ENCODE assay signal across 12 cellular contexts in genomic region chr5:116038817-116039216, GRCh38. TPM values are rescaled to one million over a fixed set of nuclear protein-coding genes. Genes with fewer than 3 reads are reported as not detected.
DNase-seq lines count a peak whose midpoint lies in the region; ATAC-seq lines count a peak whose summit lies in the region.
"Had no signal": no experiment of that assay in that cellular context is flagged by ENCODE, and none has a peak within 500 bp of the region (broad histone marks: within the 10 kb centered on the region; RNA-seq: fewer than 3 reads in every experiment).

No MANE protein-coding gene starts in this region.

- H3K9me3 Mint-ChIP-seq in IgD-negative memory B cell = no peaks in the 10 kb centered on the region
- H3K9me3 Mint-ChIP-seq in memory B cell = no peaks in the 10 kb centered on the region
- H3K9me3 Mint-ChIP-seq: activated naive CD4-positive, alpha-beta T cell treated with anti-CD3 and anti-CD28 coated beads, Interleukin-2, amount 50 U/mL, for 24 hours; H9; stimulated activated naive CD8-positive, alpha-beta T cell treated with anti-CD3 and anti-CD28 coated beads, Interleukin-15, Interleukin-2, amounts not matched to agents 100 ng/mL and 50 ng/mL, for 24 hours had no signal

- in situ Hi-C loops in G401 (cut with HindIII; ENCODE audit: low sequenced_read_pairs) = no loop called here

- H3K36me3 ChIP-seq in H7 (replicated peaks; ENCODE audit: control insufficient read depth, insufficient read depth, low read length) = no peaks in the 10 kb centered on the region

- H3K36me3 Mint-ChIP-seq in IgD-negative memory B cell (peaks cover 4% of the 10 kb centered on the region), memory B cell (no peaks in the 10 kb centered on the region)
- H3K36me3 Mint-ChIP-seq: activated naive CD4-positive, alpha-beta T cell treated with anti-CD3 and anti-CD28 coated beads, Interleukin-2, amount 50 U/mL, for 24 hours had no signal

- H3K27ac Mint-ChIP-seq in IgD-negative memory B cell (peak overlapping the region; percentile 18 to 88 (median 55)), memory B cell (peak overlapping the region; percentile 75)
- H3K27ac Mint-ChIP-seq: activated naive CD4-positive, alpha-beta T cell treated with anti-CD3 and anti-CD28 coated beads, Interleukin-2, amount 50 U/mL, for 24 hours; H9 had no signal

- no peak overlapping the region for H3K4me3 ChIP-seq in H7 (ENCODE audit: insufficient read depth, low read depth, low read length)

- DNase-seq in memory B cell (ENCODE audit: low spot score in 2 of 2) (peak; percentile 54 to 59), G401 (ENCODE audit: low spot score) (no peak), HCEC 1CT (no peak), H7 (no peak), NCI-H128 (lab: John Stamatoyannopoulos, UW; ENCODE audit: unreplicated experiment) (no peak)
- DNase-seq: H9 had no signal

- H3K27me3 Mint-ChIP-seq in IgD-negative memory B cell (peaks cover 1% of the 10 kb centered on the region), memory B cell (no peaks in the 10 kb centered on the region)

- ATAC-seq in GM18861 (IDR thresholded peaks at IDR 0.05; ENCODE audit: unreplicated experiment) (peak; percentile 86), GM21786 (IDR thresholded peaks at IDR 0.05; ENCODE audit: unreplicated experiment) (peak; percentile 73), memory B cell (ENCODE audit: low read depth) (peak; percentile 100)

- H3K4me1 Mint-ChIP-seq in IgD-negative memory B cell (peaks cover 42 to 46% (median 45%) of the 10 kb centered on the region in 3 donors), memory B cell (peaks cover 41% of the 10 kb centered on the region)
- H3K4me1 Mint-ChIP-seq: activated naive CD4-positive, alpha-beta T cell treated with anti-CD3 and anti-CD28 coated beads, Interleukin-2, amount 50 U/mL, for 24 hours had no signal

- H3K27me3 ChIP-seq in H7 (ENCODE audit: control insufficient read depth, insufficient read depth, low read length) = no peaks in the 10 kb centered on the region

- H3K4me3 Mint-ChIP-seq in IgD-negative memory B cell (peak overlapping the region in 2 of 4 donors; percentile 82 to 90), memory B cell (peak overlapping the region; percentile 57)
- H3K4me3 Mint-ChIP-seq: activated naive CD4-positive, alpha-beta T cell treated with anti-CD3 and anti-CD28 coated beads, Interleukin-2, amount 50 U/mL, for 24 hours; H9; stimulated activated naive CD8-positive, alpha-beta T cell treated with anti-CD3 and anti-CD28 coated beads, Interleukin-15, Interleukin-2, amounts not matched to agents 100 ng/mL and 50 ng/mL, for 24 hours had no signal

RNA-seq across cellular contexts. Expression of gene ARL14EPL, which starts 6.5 kb away (rescaled TPM):
- 0.69 TPM for polyA plus RNA-seq in IgD-negative memory B cell
- not detected in 2 replicates for total RNA-seq in G401 (2014; rRNA removed; shearing (Covaris generic))
- not detected in 2 replicates for total RNA-seq in H7 (2014; rRNA removed; shearing (Covaris generic))
- total RNA-seq: H9, RPMI7951 had no signal

RNA-seq across cellular contexts. Expression of gene COMMD10, which starts 46.0 kb away (rescaled TPM):
- 39.4 TPM for polyA plus RNA-seq in IgD-negative memory B cell
- total RNA-seq in G401 (2014; rRNA removed; shearing (Covaris generic)) = 30.6 and 41.2 TPM in 2 replicates
- 47.3 and 59.2 TPM in 2 replicates for total RNA-seq in H7 (2014; rRNA removed; shearing (Covaris generic))

Comparison
In these comparisons a context has a peak if more than half of its experiments do, and no peak if none do; other contexts are left out.
1. DNase-seq: peak in memory B cell (2 of 2); none in G401 (single experiment), HCEC 1CT (single experiment), H7 (single experiment) and NCI-H128 (single experiment).
2. Peak in every context shown above with its lines, with median percentiles within 50 percentile points of each other: ATAC-seq.